ENCODE assay signal across 1 cellular context in genomic region chr9:133133680-133134418, GRCh38.
A peak's percentile ranks its signal among the peaks of the same experiment; 100 is the strongest.
TF ChIP-seq lines count a peak whose summit lies in the region.

No MANE protein-coding gene starts in this region.

TF ChIP-seq in GM12878, 131 proteins besides CTCF, POLR2A, EP300 and RAD21 (continues in another document):
- peak; percentile 25; the same call in 1 of the 2 replicates for TF ChIP-seq LARP7 (IDR thresholded peaks at IDR 0.05)
- no peak for TF ChIP-seq SRF (IDR thresholded peaks at IDR 0.05; ENCODE audit: low read depth in 2 of 2, low read length in 2 of 2)
- no peak; the same call in 1 of the 2 replicates for TF ChIP-seq ZBTB40 (IDR thresholded peaks at IDR 0.05; ENCODE audit: borderline replicate concordance)
- no peak for TF ChIP-seq ATF2 (IDR thresholded peaks at IDR 0.05; ENCODE audit: low read length)
- TF ChIP-seq SIX5 (IDR thresholded peaks at IDR 0.05; ENCODE audit: low read depth, low read length, severe bottlenecking): no peak
- no peak for TF ChIP-seq CEBPZ (IDR thresholded peaks at IDR 0.05; ENCODE audit: low read depth, low read length)
- no peak for TF ChIP-seq MYB (IDR thresholded peaks at IDR 0.05; ENCODE audit: borderline replicate concordance, low read depth, low read length)
- peak; percentile 85; the same call in 1 of the 3 replicates for TF ChIP-seq POU2F2 (IDR thresholded peaks at IDR 0.05; ENCODE audit: borderline replicate concordance, low read depth, low read length)
- no peak for TF ChIP-seq NR2C2 (IDR thresholded peaks at IDR 0.05; ENCODE audit: borderline replicate concordance, control insufficient read depth, insufficient read length, low read depth)
- peak; percentile 70 for TF ChIP-seq NR2F1 (conservative IDR thresholded peaks at IDR 0.05)
- peak; percentile 76 for TF ChIP-seq POLR2AphosphoS5 (IDR thresholded peaks at IDR 0.05; ENCODE audit: low read length)
- no peak for TF ChIP-seq CEBPB (IDR thresholded peaks at IDR 0.05; ENCODE audit: borderline replicate concordance in 1 of 2, low read depth in 2 of 2, low read length in 2 of 2)
- no peak for TF ChIP-seq TAF1 (IDR thresholded peaks at IDR 0.05; ENCODE audit: borderline replicate concordance, low read depth, low read length)
- no peak for TF ChIP-seq CUX1 (IDR thresholded peaks at IDR 0.05; ENCODE audit: insufficient replicate concordance, low read depth, low read length)
- TF ChIP-seq EGR1 (IDR thresholded peaks at IDR 0.05; ENCODE audit: borderline replicate concordance in 1 of 2, low read depth in 2 of 2, low read length in 2 of 2): no peak
- TF ChIP-seq HDAC2 (IDR thresholded peaks at IDR 0.05): no peak
- no peak; the same call in 1 of the 2 replicates for TF ChIP-seq CBFB (IDR thresholded peaks at IDR 0.05; ENCODE audit: low read depth)
- no peak for TF ChIP-seq ZNF24 (IDR thresholded peaks at IDR 0.05)
- TF ChIP-seq MEF2B (IDR thresholded peaks at IDR 0.05; ENCODE audit: partially characterized antibody, poor library complexity, severe bottlenecking): peak; percentile 58
- 0 out of 2 replicates have a peak, but pooled peaks have one; percentile 44 for TF ChIP-seq NKRF (conservative IDR thresholded peaks at IDR 0.05)
- TF ChIP-seq JUNB (IDR thresholded peaks at IDR 0.05): peak; percentile 72; the same call in 1 of the 2 replicates
- no peak for TF ChIP-seq RB1 (IDR thresholded peaks at IDR 0.05; ENCODE audit: borderline replicate concordance)
- TF ChIP-seq YBX1 (IDR thresholded peaks at IDR 0.05): no peak
- no peak for TF ChIP-seq ZBTB11 (CRISPR knock-in tag; IDR thresholded peaks at IDR 0.05)
- TF ChIP-seq BACH1 (IDR thresholded peaks at IDR 0.05; ENCODE audit: borderline replicate concordance): peak; percentile 76; the same call in 1 of the 2 replicates
- no peak; the same call in 1 of the 2 replicates for TF ChIP-seq GABPA (IDR thresholded peaks at IDR 0.05; ENCODE audit: low read depth)
- TF ChIP-seq MLLT1 (IDR thresholded peaks at IDR 0.05): peak; percentile 66; the same call in 1 of the 2 replicates
- TF ChIP-seq PAX8 (IDR thresholded peaks at IDR 0.05): no peak
- TF ChIP-seq IRF3 (IDR thresholded peaks at IDR 0.05): no peak
- TF ChIP-seq RAD51 (IDR thresholded peaks at IDR 0.05): no peak
- peak; percentile 85; the same call in 1 of the 2 replicates for TF ChIP-seq PAX5 (IDR thresholded peaks at IDR 0.05; ENCODE audit: borderline replicate concordance, low read depth, low read length)
- no peak; the same call in 1 of the 2 replicates for TF ChIP-seq NFIC (IDR thresholded peaks at IDR 0.05; ENCODE audit: low read depth, low read length)
- no peak for TF ChIP-seq ZNF207 (IDR thresholded peaks at IDR 0.05; ENCODE audit: borderline replicate concordance)
- TF ChIP-seq SREBF2 (IDR thresholded peaks at IDR 0.05; ENCODE audit: low read length): no peak
- TF ChIP-seq NR2C1 (IDR thresholded peaks at IDR 0.05): no peak
- TF ChIP-seq BCL11A (IDR thresholded peaks at IDR 0.05; ENCODE audit: low read depth, low read length): peak; percentile 83
